In genomic region chr11:575996-576756, GRCh38 we compare ENCODE assay signal across 8 cellular contexts. TPM values are rescaled to one million over a fixed set of nuclear protein-coding genes. Genes with fewer than 3 reads are reported as not detected.
DNase-seq lines count a peak whose midpoint lies in the region; ATAC-seq and TF ChIP-seq lines count a peak whose summit lies in the region.

Gene PHRF1 (plus strand): TSS chr11:576470. CDS start chr11:581513, 5,043 bp downstream.

- peaks cover 48% of the 10 kb centered on the region for H3K4me1 Mint-ChIP-seq in activated naive CD4-positive, alpha-beta T cell treated with anti-CD3 and anti-CD28 coated beads, Interleukin-2, amount 50 U/mL, for 24 hours

- H3K9me3 Mint-ChIP-seq in activated naive CD4-positive, alpha-beta T cell treated with anti-CD3 and anti-CD28 coated beads, Interleukin-2, amount 50 U/mL, for 24 hours, result no peaks in the 10 kb centered on the region

- H3K27me3 Mint-ChIP-seq in activated naive CD4-positive, alpha-beta T cell treated with anti-CD3 and anti-CD28 coated beads, Interleukin-2, amount 50 U/mL, for 24 hours, result no peaks in the 10 kb centered on the region

- CTCF ChIA-PET in GM10248 (lab: Yijun Ruan, JAX), result interaction anchor here (0.7 to 1.8 kb wide), 7 partner anchors 9 to 128 kb away, joined by 3 to 9 read pairs (median 3); no protein-coding TSS in a partner anchor

- H3K27ac ChIP-seq in temporal lobe (ENCODE audit: low read depth, low read length), result peak within 1 kb of the TSS; percentile 82

- peak within 1 kb of the TSS; percentile 93 for H3K4me3 Mint-ChIP-seq in activated naive CD4-positive, alpha-beta T cell treated with anti-CD3 and anti-CD28 coated beads, Interleukin-2, amount 50 U/mL, for 24 hours

- no peaks in the 10 kb centered on the region for H3K36me3 Mint-ChIP-seq in activated naive CD4-positive, alpha-beta T cell treated with anti-CD3 and anti-CD28 coated beads, Interleukin-2, amount 50 U/mL, for 24 hours

- POLR2A ChIA-PET in GM10248 (lab: Yijun Ruan, JAX), result interaction anchor here (0.8 to 1.6 kb wide), 5 partner anchors 9 to 169 kb away, joined by 3 to 8 read pairs (median 4); no protein-coding TSS in a partner anchor

- no peak for TF ChIP-seq CTCF in GM10248 (IDR thresholded peaks at IDR 0.05; ENCODE audit: control extremely low read depth, extremely low read depth, low read depth, missing control alignments)
- no peak for TF ChIP-seq CTCF in omental fat pad (IDR thresholded peaks at IDR 0.05)

- ATAC-seq in HG02610 (IDR thresholded peaks at IDR 0.05; ENCODE audit: unreplicated experiment) (peak; percentile 79), SK-N-SH treated with all-trans-retinoic acid at 6 μM for 48 hours (peak; percentile 91), omental fat pad (ENCODE audit: low FRiP score) (peak; percentile 94)

- DNase-seq in GM10248 (ENCODE audit: extremely low spot score), result peak; percentile 100
- peak; percentile 98 for DNase-seq in NCI-H1092 treated with DMSO at 0.1 percent for 48 hours (lab: John Stamatoyannopoulos, UW)
- peak; percentile 72 for DNase-seq in glomerular endothelial cell (ENCODE audit: extremely low read depth, low read depth, low spot score)
- DNase-seq in omental fat pad (ENCODE audit: low spot score), result peak; percentile 78

- H3K27ac Mint-ChIP-seq in activated naive CD4-positive, alpha-beta T cell treated with anti-CD3 and anti-CD28 coated beads, Interleukin-2, amount 50 U/mL, for 24 hours, result peak within 1 kb of the TSS; percentile 96

TF ChIP-seq in SK-N-SH treated with all-trans-retinoic acid at 6 μM for 48 hours, 23 proteins besides CTCF, POLR2A, EP300 and RAD21:
- no peak for TF ChIP-seq TCF4 (CRISPR knock-in tag; IDR thresholded peaks at IDR 0.05; ENCODE audit: borderline replicate concordance)
- no peak for TF ChIP-seq CSRNP3 (CRISPR knock-in tag; IDR thresholded peaks at IDR 0.05)
- TF ChIP-seq ZNF8 (CRISPR knock-in tag; IDR thresholded peaks at IDR 0.05), result no peak
- no peak for TF ChIP-seq ZNF70 (CRISPR knock-in tag; IDR thresholded peaks at IDR 0.05)
- no peak for TF ChIP-seq ZFP30 (CRISPR knock-in tag; IDR thresholded peaks at IDR 0.05)
- TF ChIP-seq PATZ1 (CRISPR knock-in tag; IDR thresholded peaks at IDR 0.05; ENCODE audit: borderline replicate concordance), result no peak
- no peak for TF ChIP-seq ZNF565 (CRISPR knock-in tag; conservative IDR thresholded peaks at IDR 0.05; ENCODE audit: low read depth)
- TF ChIP-seq SNAI2 (CRISPR knock-in tag; IDR thresholded peaks at IDR 0.05), result no peak
- no peak for TF ChIP-seq ISL1 (CRISPR knock-in tag; IDR thresholded peaks at IDR 0.05)
- no peak for TF ChIP-seq ZFP3 (CRISPR knock-in tag; IDR thresholded peaks at IDR 0.05)
- no peak for TF ChIP-seq TSHZ2 (CRISPR knock-in tag; IDR thresholded peaks at IDR 0.05)
- TF ChIP-seq PPARA (CRISPR knock-in tag; IDR thresholded peaks at IDR 0.05; ENCODE audit: borderline replicate concordance), result no peak
- no peak for TF ChIP-seq ESRRG (CRISPR knock-in tag; IDR thresholded peaks at IDR 0.05)
- no peak for TF ChIP-seq ARNTL (CRISPR knock-in tag; IDR thresholded peaks at IDR 0.05; ENCODE audit: borderline replicate concordance, low read depth)
- no peak for TF ChIP-seq BACH2 (CRISPR knock-in tag; IDR thresholded peaks at IDR 0.05; ENCODE audit: borderline replicate concordance)
- TF ChIP-seq ZC3H10 (CRISPR knock-in tag; IDR thresholded peaks at IDR 0.05), result no peak

RNA-seq across cellular contexts. Expression of gene PHRF1, which starts in this region (rescaled TPM):
- 22.4 and 46.5 TPM in 2 replicates for total RNA-seq in glomerular endothelial cell
- 10 to 100 TPM; 14.7 to 34.9 (median 22.4) TPM for total RNA-seq in omental fat pad
- 20.9 TPM for total RNA-seq in temporal lobe

Comparison
In these comparisons a context has a peak if more than half of its experiments do, and no peak if none do; other contexts are left out.
1. Peak in every context shown above with its lines: DNase-seq, ATAC-seq and H3K27ac ChIP-seq.